24 cellular contexts compared by ENCODE assay signal in the genomic region with DNA sequence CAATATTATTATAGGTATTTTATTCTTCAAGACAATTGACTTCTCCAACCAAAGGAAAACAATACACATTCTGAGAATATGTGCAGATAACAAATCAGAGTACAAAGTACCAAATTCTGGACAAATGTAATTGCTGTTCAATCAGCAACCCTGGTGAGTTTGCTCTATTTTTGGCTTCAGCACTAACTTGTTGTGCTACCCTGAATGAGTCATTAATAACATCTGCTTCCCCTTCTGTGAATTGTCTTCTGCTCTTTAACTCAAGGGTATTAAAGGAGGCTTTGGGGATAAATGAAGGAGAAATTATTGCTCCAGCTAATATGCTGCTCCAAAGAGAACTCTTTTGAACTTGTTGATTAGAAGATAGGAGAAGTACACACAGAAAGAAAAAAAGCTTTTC.
A peak's percentile ranks its signal among the peaks of the same experiment; 100 is the strongest.
DNase-seq lines count a peak whose midpoint lies in the region; ATAC-seq, FAIRE-seq and TF ChIP-seq lines count a peak whose summit lies in the region.
"Had no signal": no experiment of that assay in that cellular context is flagged by ENCODE, and none has a peak within 500 bp of the region (broad histone marks: within the 10 kb centered on the region; RNA-seq: fewer than 3 reads in every experiment).

No MANE protein-coding gene starts in this region.

- dilution Hi-C loops in endothelial cell of umbilical vein (cut with MboI; ENCODE audit: extremely low pct_ligation_motif_present, low sequenced_read_pairs), result no loop called here

- POLR2A ChIA-PET in endothelial cell of umbilical vein (lab: Charles Lee), result no interaction called here
- POLR2A ChIA-PET in PC-9 (lab: Charles Lee; ENCODE audit: unreplicated experiment), result no interaction called here

- H3K4me1 Mint-ChIP-seq in stimulated activated naive CD8-positive, alpha-beta T cell treated with anti-CD3 and anti-CD28 coated beads, Interleukin-15, amount 100 ng/mL, for 72 hours, result no peaks in the 10 kb centered on the region
- H3K4me1 Mint-ChIP-seq: activated B cell treated with CpG ODN at 0.5 μM for 24 hours; CD8-positive, alpha-beta memory T cell had no signal

- no peak overlapping the region for H3K4me3 Mint-ChIP-seq in stimulated activated naive CD8-positive, alpha-beta T cell treated with anti-CD3 and anti-CD28 coated beads, Interleukin-15, amount 100 ng/mL, for 72 hours
- H3K4me3 Mint-ChIP-seq: activated B cell treated with CpG ODN at 0.5 μM for 24 hours; activated naive CD4-positive, alpha-beta T cell treated with anti-CD3 and anti-CD28 coated beads for 36 hours; CD8-positive, alpha-beta memory T cell had no signal

- no peaks in the 10 kb centered on the region for H3K9me1 ChIP-seq in endothelial cell of umbilical vein (replicated peaks; ENCODE audit: control insufficient read depth, extremely low read depth, insufficient read depth, low read length)

- H3K36me3 ChIP-seq in endothelial cell of umbilical vein (ENCODE audit: control insufficient read depth in 2 of 2, extremely low read depth in 1 of 2, insufficient read depth in 2 of 2, low read length in 2 of 2) (no peaks in the 10 kb centered on the region), PC-9 (ENCODE audit: low read depth) (no peaks in the 10 kb centered on the region)
- H3K36me3 ChIP-seq: spleen, thyroid gland had no signal

- intact Hi-C loops in endothelial cell of umbilical vein (cut with micrococcal nuclease) (no loop called here), PC-9 (cut with micrococcal nuclease; ENCODE audit: unreplicated experiment) (no loop called here)

- H3K27ac ChIP-seq in endothelial cell of umbilical vein (ENCODE audit: insufficient read depth, low read depth, low read length) (no peak overlapping the region), PC-9 (no peak overlapping the region)
- H3K27ac ChIP-seq: spleen, thyroid gland had no signal

- DNase-seq in HCEC 1CT (peak; percentile 56), NCI-H446 treated with DMSO at 0.1 percent for 48 hours (lab: John Stamatoyannopoulos, UW) (peak; percentile 83), endothelial cell of umbilical vein (ENCODE audit: low read depth, low spot score) (peak; percentile 81), pons (ENCODE audit: low spot score) (peak; percentile 3), PC-9 (no peak)
- no peak for DNase-seq in stimulated activated naive CD8-positive, alpha-beta T cell treated with anti-CD3 and anti-CD28 coated beads, Interleukin-15, amount 100 ng/mL, for 72 hours
- DNase-seq: activated B cell treated with CpG ODN at 0.5 μM for 24 hours; activated CD4-positive, alpha-beta T cell treated with anti-CD3 and anti-CD28 coated beads, Interleukin-2, amount 50 U/mL, for 48 hours; activated naive CD4-positive, alpha-beta T cell treated with anti-CD3 and anti-CD28 coated beads for 36 hours; activated T-cell treated with anti-CD3 and anti-CD28 coated beads for 4 hours; CD8-positive, alpha-beta memory T cell; erythroblast; GOT3; NCI-H1048; NCI-H2029 treated with DMSO at 0.1 percent for 48 hours; NCI-H526; nucleus accumbens; spleen; stimulated activated CD4-positive, alpha-beta T cell treated with anti-CD3 and anti-CD28 coated beads, Interleukin-4, amount 100 ng/mL, for 1 hour; stimulated activated naive CD4-positive, alpha-beta T cell; T1000; thyroid gland had no signal

- no peaks in the 10 kb centered on the region for H3K27me3 ChIP-seq in endothelial cell of umbilical vein (ENCODE audit: control insufficient read depth in 2 of 2, insufficient read depth in 2 of 2, low read length in 2 of 2)
- H3K27me3 ChIP-seq in PC-9 (ENCODE audit: insufficient read depth, low read depth), result no peaks in the 10 kb centered on the region
- H3K27me3 ChIP-seq: spleen, thyroid gland had no signal

- no peaks in the 10 kb centered on the region for H3K79me2 ChIP-seq in endothelial cell of umbilical vein (ENCODE audit: control insufficient read depth, insufficient read depth, low read length)
- H3K79me2 ChIP-seq in PC-9 (ENCODE audit: low read depth), result no peaks in the 10 kb centered on the region

- H3K27ac Mint-ChIP-seq in stimulated activated naive CD8-positive, alpha-beta T cell treated with anti-CD3 and anti-CD28 coated beads, Interleukin-15, amount 100 ng/mL, for 72 hours, result no peak overlapping the region
- H3K27ac Mint-ChIP-seq: activated B cell treated with CpG ODN at 0.5 μM for 24 hours; activated naive CD4-positive, alpha-beta T cell treated with anti-CD3 and anti-CD28 coated beads for 36 hours; CD8-positive, alpha-beta memory T cell had no signal

- TF ChIP-seq POLR2A in endothelial cell of umbilical vein (IDR thresholded peaks at IDR 0.05; ENCODE audit: low read depth, low read length), result no peak

- no peak overlapping the region for H3K9ac ChIP-seq in endothelial cell of umbilical vein (replicated peaks; ENCODE audit: extremely low read depth, insufficient read depth, low read length)

- H3K9me3 ChIP-seq in endothelial cell of umbilical vein (replicated peaks; ENCODE audit: control insufficient read depth, insufficient read depth, low read length) (no peaks in the 10 kb centered on the region), PC-9 (ENCODE audit: insufficient read depth, low read depth) (no peaks in the 10 kb centered on the region)
- H3K9me3 ChIP-seq: spleen, thyroid gland had no signal

- H3K9me2 ChIP-seq in PC-9 (ENCODE audit: insufficient read depth), result no peaks in the 10 kb centered on the region

- no peaks in the 10 kb centered on the region for H3K27me3 Mint-ChIP-seq in stimulated activated naive CD8-positive, alpha-beta T cell treated with anti-CD3 and anti-CD28 coated beads, Interleukin-15, amount 100 ng/mL, for 72 hours
- H3K27me3 Mint-ChIP-seq: activated B cell treated with CpG ODN at 0.5 μM for 24 hours; CD8-positive, alpha-beta memory T cell had no signal

- no peaks in the 10 kb centered on the region for H3K9me3 Mint-ChIP-seq in stimulated activated naive CD8-positive, alpha-beta T cell treated with anti-CD3 and anti-CD28 coated beads, Interleukin-15, amount 100 ng/mL, for 72 hours
- H3K9me3 Mint-ChIP-seq: activated B cell treated with CpG ODN at 0.5 μM for 24 hours; activated naive CD4-positive, alpha-beta T cell treated with anti-CD3 and anti-CD28 coated beads for 36 hours; CD8-positive, alpha-beta memory T cell had no signal

- CTCF ChIA-PET in endothelial cell of umbilical vein (lab: Charles Lee), result interaction anchor here (1.1 to 1.4 kb wide), 3 partner anchors 8 to 79 kb away, joined by 3 to 4 read pairs (median 4); no protein-coding TSS in a partner anchor
- CTCF ChIA-PET in PC-9 (lab: Charles Lee), result no interaction called here

- H4K20me1 ChIP-seq in endothelial cell of umbilical vein (replicated peaks; ENCODE audit: control insufficient read depth, extremely low read depth, insufficient read depth, low read length) (no peaks in the 10 kb centered on the region), PC-9 (ENCODE audit: insufficient read depth) (no peaks in the 10 kb centered on the region)

- TF ChIP-seq CTCF in endothelial cell of umbilical vein (IDR thresholded peaks at IDR 0.05; ENCODE audit: extremely low read depth in 1 of 2, insufficient read depth in 1 of 2, low read depth in 1 of 2, low read length in 2 of 2), result no peak
- TF ChIP-seq CTCF in PC-9 (conservative IDR thresholded peaks at IDR 0.05), result no peak

- H3K4me2 ChIP-seq in endothelial cell of umbilical vein (ENCODE audit: insufficient read depth, low read length) (no peak overlapping the region), PC-9 (no peak overlapping the region)

- no peak for ATAC-seq in GM21390 (IDR thresholded peaks at IDR 0.05; ENCODE audit: unreplicated experiment)
- ATAC-seq in stimulated activated naive CD8-positive, alpha-beta T cell treated with anti-CD3 and anti-CD28 coated beads, Interleukin-15, amount 100 ng/mL, for 72 hours, result no peak
- ATAC-seq: Right ventricle myocardium inferior had no signal

- BruUV-seq in endothelial cell of umbilical vein (replicated peaks; lab: Mats Ljungman, UMichigan) (no TSS peak), PC-9 (replicated peaks; lab: Mats Ljungman, UMichigan) (no TSS peak)

- no peaks in the 10 kb centered on the region for H3F3A ChIP-seq in PC-9 (ENCODE audit: insufficient read depth, low read depth)

- H3K4me1 ChIP-seq in endothelial cell of umbilical vein (ENCODE audit: control insufficient read depth, extremely low read depth, insufficient read depth, low read length) (peaks cover 2% of the 10 kb centered on the region), PC-9 (replicated peaks; ENCODE audit: insufficient read depth) (no peaks in the 10 kb centered on the region)
- H3K4me1 ChIP-seq: spleen, thyroid gland had no signal

- H2AFZ ChIP-seq in endothelial cell of umbilical vein (ENCODE audit: low read depth, low read length) (no peak overlapping the region), PC-9 (no peak overlapping the region)

- H3K4me3 ChIP-seq in endothelial cell of umbilical vein (replicated peaks in 1 of 3; ENCODE audit: insufficient read depth in 1 of 3, low read depth in 1 of 3, low read length in 3 of 3), result no peak overlapping the region
- H3K4me3 ChIP-seq in PC-9, result no peak overlapping the region
- H3K4me3 ChIP-seq: spleen, thyroid gland had no signal

- FAIRE-seq in endothelial cell of umbilical vein (lab: Jason Lieb, UNC), result peak; percentile 77

TF ChIP-seq in endothelial cell of umbilical vein, 7 proteins besides CTCF, POLR2A, EP300 and RAD21:
- peak; percentile 61 for TF ChIP-seq FOS (IDR thresholded peaks at IDR 0.05; ENCODE audit: borderline replicate concordance, insufficient read depth, low read length)
- TF ChIP-seq, protein P1, sequence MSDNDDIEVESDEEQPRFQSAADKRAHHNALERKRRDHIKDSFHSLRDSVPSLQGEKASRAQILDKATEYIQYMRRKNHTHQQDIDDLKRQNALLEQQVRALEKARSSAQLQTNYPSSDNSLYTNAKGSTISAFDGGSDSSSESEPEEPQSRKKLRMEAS (IDR thresholded peaks at IDR 0.05; ENCODE audit: insufficient read depth, insufficient read length), result no peak
- TF ChIP-seq GATA2 (IDR thresholded peaks at IDR 0.05; ENCODE audit: insufficient read depth, insufficient read length, low read depth, low read length), result peak; percentile 15
- peak; percentile 90 for TF ChIP-seq JUN (IDR thresholded peaks at IDR 0.05; ENCODE audit: borderline replicate concordance, insufficient read depth, insufficient read length, low read depth)
TF ChIP-seq in endothelial cell of umbilical vein: peak in this region for 3.

Comparison
In these comparisons a context has a peak if more than half of its experiments do, and no peak if none do; other contexts are left out.
1. DNase-seq: peak in HCEC 1CT (single experiment), NCI-H446 treated with DMSO at 0.1 percent for 48 hours (single experiment), endothelial cell of umbilical vein (single experiment) and pons (single experiment); none in PC-9 (0 of 2) and stimulated activated naive CD8-positive, alpha-beta T cell treated with anti-CD3 and anti-CD28 coated beads, Interleukin-15, amount 100 ng/mL, for 72 hours (0 of 2).